In genomic region chr6:85592044-85592443, GRCh38 we compare ENCODE assay signal across 13 cellular contexts. TPM values are rescaled to one million over a fixed set of nuclear protein-coding genes. Genes with fewer than 3 reads are reported as not detected.
DNase-seq lines count a peak whose midpoint lies in the region; ATAC-seq, FAIRE-seq and TF ChIP-seq lines count a peak whose summit lies in the region.
"Had no signal": no experiment of that assay in that cellular context is flagged by ENCODE, and none has a peak within 500 bp of the region (broad histone marks: within the 10 kb centered on the region; RNA-seq: fewer than 3 reads in every experiment).

No MANE protein-coding gene starts in this region.

- H3K4me1 ChIP-seq in SK-N-SH (ENCODE audit: control insufficient read depth in 1 of 2, insufficient read depth in 2 of 2, low read depth in 1 of 2, low read length in 1 of 2) (peaks cover 0 to 6% of the 10 kb centered on the region in 2 experiments; a peak in 2 of 4 replicates), PC-9 (replicated peaks; ENCODE audit: insufficient read depth) (peaks cover 34% of the 10 kb centered on the region), endothelial cell of umbilical vein (ENCODE audit: control insufficient read depth, extremely low read depth, insufficient read depth, low read length) (peaks cover 16% of the 10 kb centered on the region), psoas muscle (peaks cover 15% of the 10 kb centered on the region)

- intact Hi-C loops in PC-9 (cut with micrococcal nuclease; ENCODE audit: unreplicated experiment): loop anchor here (2.0 to 5.0 kb wide), 2 partner anchors 135 to 237 kb away; no protein-coding TSS in a partner anchor
- intact Hi-C loops in endothelial cell of umbilical vein (cut with micrococcal nuclease): loop anchor here (2.0 to 5.0 kb wide), 3 partner anchors 87 to 273 kb away; no protein-coding TSS in a partner anchor
- intact Hi-C loops in psoas muscle (cut with DNase I): loop anchor here in 1 of 2 donors (5.0 kb wide), 2 partner anchors 50 to 85 kb away; partner anchors contain the start of gene SYNCRIP

- H3K9me1 ChIP-seq in endothelial cell of umbilical vein (replicated peaks; ENCODE audit: control insufficient read depth, extremely low read depth, insufficient read depth, low read length): no peaks in the 10 kb centered on the region

- no peak for TF ChIP-seq RAD21 in SK-N-SH (IDR thresholded peaks at IDR 0.05; ENCODE audit: low read length)

- CTCF ChIA-PET in SK-N-SH (lab: Yijun Ruan, JAX): interaction anchor here (1.0 to 3.5 kb wide), 3 partner anchors 48 to 86 kb away, joined by 3 to 13 read pairs (median 4); no protein-coding TSS in a partner anchor
- CTCF ChIA-PET in PC-9 (lab: Charles Lee): no interaction called here
- CTCF ChIA-PET in endothelial cell of umbilical vein (lab: Charles Lee): no interaction called here

- BruUV-seq in PC-9 (replicated peaks; lab: Mats Ljungman, UMichigan): no TSS peak
- no TSS peak for BruUV-seq in endothelial cell of umbilical vein (replicated peaks; lab: Mats Ljungman, UMichigan)

- dilution Hi-C loops in endothelial cell of umbilical vein (cut with MboI; ENCODE audit: extremely low pct_ligation_motif_present, low sequenced_read_pairs): no loop called here

- H2AFZ ChIP-seq in SK-N-SH (ENCODE audit: low read depth) (no peak overlapping the region), PC-9 (no peak overlapping the region), endothelial cell of umbilical vein (ENCODE audit: low read depth, low read length) (no peak overlapping the region)

- H3K27ac ChIP-seq in SK-N-SH (ENCODE audit: low read depth in 2 of 2, low read length in 1 of 2): no peak overlapping the region; a peak in 1 of 4 replicates
- peak overlapping the region; percentile 76; the same call in 1 of the 2 replicates for H3K27ac ChIP-seq in PC-9
- no peak overlapping the region for H3K27ac ChIP-seq in endothelial cell of umbilical vein (ENCODE audit: insufficient read depth, low read depth, low read length)
- no peak overlapping the region for H3K27ac ChIP-seq in psoas muscle

- FAIRE-seq in endothelial cell of umbilical vein (lab: Jason Lieb, UNC): no peak
- FAIRE-seq: GM12892, H1, TTC549 had no signal

- H3K4me3 ChIP-seq in SK-N-SH (ENCODE audit: low read depth in 2 of 2, low read length in 1 of 2) (peak overlapping the region; percentile 88 to 92; a peak in 3 of 4 replicates), PC-9 (peak overlapping the region; percentile 84), endothelial cell of umbilical vein (replicated peaks in 1 of 3; ENCODE audit: insufficient read depth in 1 of 3, low read depth in 1 of 3, low read length in 3 of 3) (peak overlapping the region in 1 of 3 experiments; percentile 26), psoas muscle (peak overlapping the region; percentile 87)

- WGBS in SK-N-SH (ENCODE audit: low lambda C conversion rate): 96% methylated on average over 2 of the region's 2 CpGs
- 96 to 100% (median 96%) methylated on average over 2 of the region's 2 CpGs for WGBS in psoas muscle, 3 donors

- POLR2A ChIA-PET in SK-N-SH (lab: Yijun Ruan, JAX) (no interaction called here), PC-9 (lab: Charles Lee; ENCODE audit: unreplicated experiment) (interaction anchor here (0.7 kb wide), 2 partner anchors 80 to 102 kb away, joined by 5 to 19 read pairs; no protein-coding TSS in a partner anchor), endothelial cell of umbilical vein (lab: Charles Lee) (interaction anchor here (4.0 kb wide), 1 partner anchor 86 kb away, joined by 21 read pairs; no protein-coding TSS in a partner anchor)

- no peak for TF ChIP-seq CTCF in SK-N-SH (IDR thresholded peaks at IDR 0.05)
- TF ChIP-seq CTCF in PC-9 (conservative IDR thresholded peaks at IDR 0.05): no peak
- no peak for TF ChIP-seq CTCF in endothelial cell of umbilical vein (IDR thresholded peaks at IDR 0.05; ENCODE audit: extremely low read depth in 1 of 2, insufficient read depth in 1 of 2, low read depth in 1 of 2, low read length in 2 of 2)
- TF ChIP-seq CTCF in psoas muscle (IDR thresholded peaks at IDR 0.05): no peak

- H3K9me3 ChIP-seq in SK-N-SH (no peaks in the 10 kb centered on the region), PC-9 (ENCODE audit: insufficient read depth, low read depth) (no peaks in the 10 kb centered on the region), endothelial cell of umbilical vein (replicated peaks; ENCODE audit: control insufficient read depth, insufficient read depth, low read length) (no peaks in the 10 kb centered on the region), psoas muscle (no peaks in the 10 kb centered on the region)

- H3K27me3 ChIP-seq in SK-N-SH (ENCODE audit: insufficient read depth) (no peaks in the 10 kb centered on the region), PC-9 (ENCODE audit: insufficient read depth, low read depth) (no peaks in the 10 kb centered on the region), endothelial cell of umbilical vein (ENCODE audit: control insufficient read depth in 2 of 2, insufficient read depth in 2 of 2, low read length in 2 of 2) (no peaks in the 10 kb centered on the region), psoas muscle (ENCODE audit: insufficient read depth in 3 of 3, low read length in 2 of 3) (no peaks in the 10 kb centered on the region)

- no peak for DNase-seq in SK-N-SH
- no peak for DNase-seq in PC-9
- no peak for DNase-seq in endothelial cell of umbilical vein (ENCODE audit: low read depth, low spot score)
- DNase-seq in psoas muscle: no peak
- no peak for DNase-seq in middle frontal gyrus (ENCODE audit: extremely low spot score, low spot score)
- no peak for DNase-seq in AG08395 (ENCODE audit: low spot score)
- DNase-seq: 8988T, NCI-H2227 treated with DMSO at 0.1 percent for 48 hours had no signal

- H3K9ac ChIP-seq in SK-N-SH (no peak overlapping the region; the same call in 1 of the 2 replicates), endothelial cell of umbilical vein (replicated peaks; ENCODE audit: extremely low read depth, insufficient read depth, low read length) (no peak overlapping the region)

- H4K20me1 ChIP-seq in SK-N-SH (ENCODE audit: insufficient read depth) (peaks cover 7% of the 10 kb centered on the region; the same call in 1 of the 2 replicates), PC-9 (ENCODE audit: insufficient read depth) (no peaks in the 10 kb centered on the region; the same call in 1 of the 2 replicates), endothelial cell of umbilical vein (replicated peaks; ENCODE audit: control insufficient read depth, extremely low read depth, insufficient read depth, low read length) (no peaks in the 10 kb centered on the region)

- TF ChIP-seq POLR2A in endothelial cell of umbilical vein (IDR thresholded peaks at IDR 0.05; ENCODE audit: low read depth, low read length): no peak

- H3K36me3 ChIP-seq in SK-N-SH (replicated peaks in 1 of 2; ENCODE audit: control insufficient read depth in 1 of 2, insufficient read depth in 2 of 2, low read length in 1 of 2) (peaks cover 0 to 14% of the 10 kb centered on the region in 2 experiments), PC-9 (ENCODE audit: low read depth) (no peaks in the 10 kb centered on the region), endothelial cell of umbilical vein (ENCODE audit: control insufficient read depth in 2 of 2, extremely low read depth in 1 of 2, insufficient read depth in 2 of 2, low read length in 2 of 2) (no peaks in the 10 kb centered on the region), psoas muscle (ENCODE audit: insufficient read depth in 1 of 2, low read depth in 1 of 2) (no peaks in the 10 kb centered on the region)

- H3K79me2 ChIP-seq in SK-N-SH (ENCODE audit: insufficient read depth): peaks cover 60% of the 10 kb centered on the region
- peaks cover 56% of the 10 kb centered on the region for H3K79me2 ChIP-seq in PC-9 (ENCODE audit: low read depth)
- H3K79me2 ChIP-seq in endothelial cell of umbilical vein (ENCODE audit: control insufficient read depth, insufficient read depth, low read length): peaks cover 51% of the 10 kb centered on the region

- H3F3A ChIP-seq in SK-N-SH (replicated peaks; ENCODE audit: insufficient read depth) (peaks cover 42% of the 10 kb centered on the region), PC-9 (ENCODE audit: insufficient read depth, low read depth) (peaks cover 22% of the 10 kb centered on the region; the same call in 1 of the 2 replicates)

- H3K4me2 ChIP-seq in SK-N-SH (peak overlapping the region; percentile 90), PC-9 (peak overlapping the region; percentile 81), endothelial cell of umbilical vein (ENCODE audit: insufficient read depth, low read length) (peak overlapping the region; percentile 96)

- ATAC-seq in SK-N-SH treated with all-trans-retinoic acid at 6 μM for 48 hours (no peak), psoas muscle (no peak), GM19463 (IDR thresholded peaks at IDR 0.05; ENCODE audit: unreplicated experiment) (no peak)

- TF ChIP-seq EP300 in SK-N-SH (IDR thresholded peaks at IDR 0.05; ENCODE audit: borderline replicate concordance in 1 of 2, low read depth in 1 of 2, low read length in 1 of 2): no peak

- H3K9me2 ChIP-seq in SK-N-SH: no peaks in the 10 kb centered on the region
- no peaks in the 10 kb centered on the region for H3K9me2 ChIP-seq in PC-9 (ENCODE audit: insufficient read depth)

RNA-seq across cellular contexts. Expression of gene SNX14, which starts 1.6 kb away (rescaled TPM):
- polyA plus RNA-seq in SK-N-SH (2012; rRNA removed): 40.4 and 53.9 TPM in 2 replicates
- polyA plus RNA-seq in SK-N-SH (2012; cell fraction: cytosol; rRNA removed): 45.8 and 56.8 TPM in 2 replicates
- polyA plus RNA-seq in SK-N-SH (2012; cell fraction: nucleus; rRNA removed): 86.5 and 129 TPM in 2 replicates
- 92.0 and 99.1 TPM in 2 replicates for total RNA-seq in PC-9 (2021)
- 64.9 and 74.3 TPM in 2 replicates for total RNA-seq in endothelial cell of umbilical vein
- 32.0 and 41.3 TPM in 2 replicates for polyA plus RNA-seq in endothelial cell of umbilical vein
- 36.6 and 40.3 TPM in 2 replicates for polyA plus RNA-seq in endothelial cell of umbilical vein (2011; cell fraction: cytosol; rRNA removed)
- 95.7 and 128 TPM in 2 replicates for polyA plus RNA-seq in endothelial cell of umbilical vein (2011; cell fraction: nucleus; rRNA removed)
- 49.6 and 65.0 TPM in 2 replicates for polyA plus RNA-seq in endothelial cell of umbilical vein (2012)
- 53.7 and 61.3 TPM in 2 replicates for polyA minus RNA-seq in endothelial cell of umbilical vein
- polyA minus RNA-seq in endothelial cell of umbilical vein (2011; cell fraction: cytosol; rRNA and poly(A)+ RNA removed): 22.3 TPM
- 94.3 and 98.9 TPM in 2 replicates for polyA minus RNA-seq in endothelial cell of umbilical vein (2011; cell fraction: nucleus; rRNA and poly(A)+ RNA removed)
- 10 to 100 TPM; 13.4 to 17.5 (median 14.6) TPM for total RNA-seq in psoas muscle
- 10 to 100 TPM; 22.7 to 29.9 (median 24.2) TPM for polyA plus RNA-seq in psoas muscle

RNA-seq across cellular contexts. Expression of gene SYNCRIP, which starts 50.6 kb away (rescaled TPM):
- polyA plus RNA-seq in SK-N-SH (2012; rRNA removed) (15.9 and 17.8 TPM in 2 replicates), endothelial cell of umbilical vein (6.8 and 16.3 TPM in 2 replicates), psoas muscle (10 to 100 TPM; 34.8 to 70.3 (median 59.5) TPM)
- polyA plus RNA-seq in SK-N-SH (2012; cell fraction: cytosol; rRNA removed): 30.8 and 46.3 TPM in 2 replicates
- 9.6 and 18.8 TPM in 2 replicates for polyA plus RNA-seq in SK-N-SH (2012; cell fraction: nucleus; rRNA removed)
- total RNA-seq in PC-9 (2021) (73.7 and 103 TPM in 2 replicates), endothelial cell of umbilical vein (150 and 155 TPM in 2 replicates), psoas muscle (100 to 1,000 TPM in 2 of 4 donors, 10 to 100 TPM in 2; 59.1 to 122 (median 96.1) TPM)
- polyA plus RNA-seq in endothelial cell of umbilical vein (2011; cell fraction: cytosol; rRNA removed): 23.8 and 31.4 TPM in 2 replicates
- polyA plus RNA-seq in endothelial cell of umbilical vein (2011; cell fraction: nucleus; rRNA removed): 26.4 and 36.2 TPM in 2 replicates
- 103 and 191 TPM in 2 replicates for polyA plus RNA-seq in endothelial cell of umbilical vein (2012)
- 21.4 and 21.9 TPM in 2 replicates for polyA minus RNA-seq in endothelial cell of umbilical vein
- polyA minus RNA-seq in endothelial cell of umbilical vein (2011; cell fraction: cytosol; rRNA and poly(A)+ RNA removed): 22.9 TPM
- 44.2 and 46.1 TPM in 2 replicates for polyA minus RNA-seq in endothelial cell of umbilical vein (2011; cell fraction: nucleus; rRNA and poly(A)+ RNA removed)
